Comparison of ENCODE assay signal across 1 cellular context in the genomic region with DNA sequence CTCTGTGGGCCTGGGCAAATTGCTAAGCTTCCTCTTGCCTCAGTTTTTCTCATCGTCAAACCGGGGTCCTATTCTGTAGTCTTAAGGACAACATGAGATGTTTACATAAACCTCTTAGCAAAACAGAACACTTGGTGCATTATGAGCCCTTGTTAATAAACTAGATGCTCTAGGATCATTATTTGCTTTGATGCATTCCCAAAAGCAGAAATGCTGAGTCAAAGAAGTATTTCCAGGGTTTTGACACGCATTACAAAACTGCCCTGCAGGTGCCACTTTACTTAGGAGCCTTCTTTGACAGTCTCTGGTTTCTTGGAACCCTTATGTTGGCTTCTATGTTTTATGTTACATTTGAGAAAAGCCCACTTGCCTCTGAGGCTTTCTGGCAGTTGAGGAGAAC.
TF ChIP-seq lines count a peak whose summit lies in the region.

No MANE protein-coding gene starts in this region.

TF ChIP-seq in K562, 482 proteins besides CTCF, POLR2A, EP300 and RAD21:
- TF ChIP-seq C11orf30 (IDR thresholded peaks at IDR 0.05; ENCODE audit: low read depth) (peak; percentile 20; the same call in 1 of the 2 replicates), NCOA1 (IDR thresholded peaks at IDR 0.05; ENCODE audit: low read depth) (no peak), ZNF316 (IDR thresholded peaks at IDR 0.05) (0 out of 2 replicates have a peak, but pooled peaks have one; percentile 20)
- TF ChIP-seq, protein P1, sequence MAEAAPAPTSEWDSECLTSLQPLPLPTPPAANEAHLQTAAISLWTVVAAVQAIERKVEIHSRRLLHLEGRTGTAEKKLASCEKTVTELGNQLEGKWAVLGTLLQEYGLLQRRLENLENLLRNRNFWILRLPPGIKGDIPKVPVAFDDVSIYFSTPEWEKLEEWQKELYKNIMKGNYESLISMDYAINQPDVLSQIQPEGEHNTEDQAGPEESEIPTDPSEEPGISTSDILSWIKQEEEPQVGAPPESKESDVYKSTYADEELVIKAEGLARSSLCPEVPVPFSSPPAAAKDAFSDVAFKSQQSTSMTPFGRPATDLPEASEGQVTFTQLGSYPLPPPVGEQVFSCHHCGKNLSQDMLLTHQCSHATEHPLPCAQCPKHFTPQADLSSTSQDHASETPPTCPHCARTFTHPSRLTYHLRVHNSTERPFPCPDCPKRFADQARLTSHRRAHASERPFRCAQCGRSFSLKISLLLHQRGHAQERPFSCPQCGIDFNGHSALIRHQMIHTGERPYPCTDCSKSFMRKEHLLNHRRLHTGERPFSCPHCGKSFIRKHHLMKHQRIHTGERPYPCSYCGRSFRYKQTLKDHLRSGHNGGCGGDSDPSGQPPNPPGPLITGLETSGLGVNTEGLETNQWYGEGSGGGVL (CRISPR knock-in tag; IDR thresholded peaks at IDR 0.05) = no peak
